In genomic region chr1:46603858-46604549, GRCh38 we compare ENCODE assay signal across 8 cellular contexts. TPM values are rescaled to one million over a fixed set of nuclear protein-coding genes. Genes with fewer than 3 reads are reported as not detected.
A peak's percentile ranks its signal among the peaks of the same experiment; 100 is the strongest.
DNase-seq lines count a peak whose midpoint lies in the region; ATAC-seq and TF ChIP-seq lines count a peak whose summit lies in the region.

Gene MKNK1, minus strand, starts transcription at chr1:46604268. Its CDS starts 20,941 bp downstream, at chr1:46583327.

- POLR2A ChIA-PET in naive thymus-derived CD8-positive, alpha-beta T cell (lab: Charles Lee): interaction anchor here (0.8 to 6.0 kb wide), 9 partner anchors 9 to 116 kb away, joined by 3 to 122 read pairs (median 4); partner anchors contain the start of genes ATPAF1, EFCAB14 and MOB3C

- peaks cover 42% of the 10 kb centered on the region for H3K36me3 Mint-ChIP-seq in activated T-helper 2 cell treated with anti-CD3 and anti-CD28 coated beads, Interferon-gamma antibody, Interleukin-2, Interleukin-4, amounts not matched to agents 10 μg/mL and 5 μg/mL and 100 μg/mL, durations not matched to agents 14 hours and 24 hours and 36 hours (ENCODE audit: low read depth)
- H3K36me3 Mint-ChIP-seq in naive thymus-derived CD8-positive, alpha-beta T cell: peaks cover 0 to 14% (median 4%) of the 10 kb centered on the region in 3 donors

- intact Hi-C loops in activated T-helper 2 cell treated with anti-CD3 and anti-CD28 coated beads, Interferon-gamma antibody, Interleukin-2, Interleukin-4, amounts not matched to agents 10 μg/mL and 5 μg/mL and 100 μg/mL, durations not matched to agents 14 hours and 24 hours and 36 hours (cut with micrococcal nuclease): loop anchor here (1.0 kb wide), 4 partner anchors 12 to 115 kb away; partner anchors contain the start of genes ATPAF1, EFCAB14 and MOB3C

- H3K9me3 Mint-ChIP-seq in activated T-helper 2 cell treated with anti-CD3 and anti-CD28 coated beads, Interferon-gamma antibody, Interleukin-2, Interleukin-4, amounts not matched to agents 10 μg/mL and 5 μg/mL and 100 μg/mL, durations not matched to agents 14 hours and 24 hours and 36 hours: no peaks in the 10 kb centered on the region
- no peaks in the 10 kb centered on the region for H3K9me3 Mint-ChIP-seq in naive thymus-derived CD8-positive, alpha-beta T cell

- DNase-seq in Daoy (ENCODE audit: low read depth) (peak; percentile 99), Karpas-422 (peak; percentile 99), RWPE2 (ENCODE audit: low spot score) (peak; percentile 91), fibroblast of lung (ENCODE audit: low read depth in 2 of 2) (peak; percentile 87 to 92)
- peak; percentile 97 for DNase-seq in activated T-helper 2 cell treated with anti-CD3 and anti-CD28 coated beads, Interferon-gamma antibody, Interleukin-2, Interleukin-4, amounts not matched to agents 10 μg/mL and 5 μg/mL and 100 μg/mL, durations not matched to agents 14 hours and 24 hours and 36 hours (ENCODE audit: low spot score)
- peak; percentile 94 to 99 (median 99) for DNase-seq in naive thymus-derived CD8-positive, alpha-beta T cell
- DNase-seq in stimulated activated naive CD4-positive, alpha-beta T cell (lab: John Stamatoyannopoulos, UW): peak; percentile 95 to 99 (median 98)

- H3K27me3 Mint-ChIP-seq in activated T-helper 2 cell treated with anti-CD3 and anti-CD28 coated beads, Interferon-gamma antibody, Interleukin-2, Interleukin-4, amounts not matched to agents 10 μg/mL and 5 μg/mL and 100 μg/mL, durations not matched to agents 14 hours and 24 hours and 36 hours (ENCODE audit: low read depth): no peaks in the 10 kb centered on the region
- H3K27me3 Mint-ChIP-seq in naive thymus-derived CD8-positive, alpha-beta T cell: no peaks in the 10 kb centered on the region

- H2AFZ ChIP-seq in Karpas-422 (ENCODE audit: low read length) (peak within 1 kb of the TSS; percentile 85), fibroblast of lung (ENCODE audit: low read length) (peak within 1 kb of the TSS; percentile 95)

- H3K4me2 ChIP-seq in Karpas-422 (ENCODE audit: low read depth, low read length, poor library complexity, severe bottlenecking) (peak within 1 kb of the TSS; percentile 79), fibroblast of lung (ENCODE audit: extremely low read depth, insufficient read depth, low read length) (peak within 1 kb of the TSS; percentile 97)

- H3K36me3 ChIP-seq in Karpas-422 (ENCODE audit: insufficient read depth, low read length) (no peaks in the 10 kb centered on the region), RWPE2 (ENCODE audit: low read depth) (peaks cover 10% of the 10 kb centered on the region), fibroblast of lung (ENCODE audit: control insufficient read depth, insufficient read depth, low read length) (peaks cover 3% of the 10 kb centered on the region)

- no peaks in the 10 kb centered on the region for H3K9me3 ChIP-seq in Karpas-422 (ENCODE audit: low read length)
- H3K9me3 ChIP-seq in RWPE2 (ENCODE audit: severe bottlenecking): no peaks in the 10 kb centered on the region
- no peaks in the 10 kb centered on the region for H3K9me3 ChIP-seq in fibroblast of lung (ENCODE audit: control insufficient read depth, insufficient read depth, low read depth, low read length)

- H3K4me3 ChIP-seq in Karpas-422 (ENCODE audit: low read length) (peak within 1 kb of the TSS; percentile 84), RWPE2 (ENCODE audit: severe bottlenecking) (peak within 1 kb of the TSS; percentile 57), fibroblast of lung (replicated peaks in 1 of 4; ENCODE audit: control extremely low read depth in 1 of 4, insufficient read depth in 1 of 4, low read depth in 3 of 4, low read length in 4 of 4) (peak within 1 kb of the TSS; percentile 88 to 99 (median 98))

- H3K27ac Mint-ChIP-seq in activated T-helper 2 cell treated with anti-CD3 and anti-CD28 coated beads, Interferon-gamma antibody, Interleukin-2, Interleukin-4, amounts not matched to agents 10 μg/mL and 5 μg/mL and 100 μg/mL, durations not matched to agents 14 hours and 24 hours and 36 hours: peak within 1 kb of the TSS; percentile 75
- peak within 1 kb of the TSS; percentile 88 to 96 (median 94) for H3K27ac Mint-ChIP-seq in naive thymus-derived CD8-positive, alpha-beta T cell

- H3K4me1 Mint-ChIP-seq in activated T-helper 2 cell treated with anti-CD3 and anti-CD28 coated beads, Interferon-gamma antibody, Interleukin-2, Interleukin-4, amounts not matched to agents 10 μg/mL and 5 μg/mL and 100 μg/mL, durations not matched to agents 14 hours and 24 hours and 36 hours (ENCODE audit: low read depth): peaks cover 54% of the 10 kb centered on the region
- H3K4me1 Mint-ChIP-seq in naive thymus-derived CD8-positive, alpha-beta T cell: peaks cover 39 to 70% (median 63%) of the 10 kb centered on the region in 4 donors

- ATAC-seq in GM21825 (IDR thresholded peaks at IDR 0.05; ENCODE audit: unreplicated experiment) (peak; percentile 93), RWPE2 (ENCODE audit: low read depth) (peak; percentile 87)
- ATAC-seq in naive thymus-derived CD8-positive, alpha-beta T cell: peak; percentile 91 to 93

- H3K27me3 ChIP-seq in Karpas-422 (ENCODE audit: low read length): no peaks in the 10 kb centered on the region
- H3K27me3 ChIP-seq in RWPE2 (ENCODE audit: insufficient read depth, poor library complexity, severe bottlenecking): no peaks in the 10 kb centered on the region
- no peaks in the 10 kb centered on the region for H3K27me3 ChIP-seq in fibroblast of lung (ENCODE audit: control insufficient read depth, insufficient read depth, low read length)

- H3K9ac ChIP-seq in Karpas-422 (ENCODE audit: low read length): peak within 1 kb of the TSS; percentile 78
- peak within 1 kb of the TSS; percentile 82 for H3K9ac ChIP-seq in fibroblast of lung (ENCODE audit: insufficient read depth, low read length)

- H3K4me1 ChIP-seq in Karpas-422 (ENCODE audit: low read length): peaks cover 20% of the 10 kb centered on the region
- H3K4me1 ChIP-seq in RWPE2 (ENCODE audit: insufficient read depth, poor library complexity, severe bottlenecking): peaks cover 9% of the 10 kb centered on the region
- peaks cover 5% of the 10 kb centered on the region for H3K4me1 ChIP-seq in fibroblast of lung (ENCODE audit: control insufficient read depth, extremely low read depth, insufficient read depth, low read length)

- H3K9me2 ChIP-seq in Karpas-422 (replicated peaks; ENCODE audit: insufficient read depth, low read length): no peaks in the 10 kb centered on the region

- H4K20me1 ChIP-seq in Karpas-422 (ENCODE audit: insufficient read depth, low read depth, low read length) (no peaks in the 10 kb centered on the region), fibroblast of lung (ENCODE audit: control insufficient read depth, extremely low read depth, insufficient read depth, low read length) (no peaks in the 10 kb centered on the region)

- H3K79me2 ChIP-seq in Karpas-422 (ENCODE audit: low read length) (peaks cover 4% of the 10 kb centered on the region; the same call in 1 of the 2 replicates), fibroblast of lung (ENCODE audit: control insufficient read depth, insufficient read depth, low read length) (peaks cover 2% of the 10 kb centered on the region)

- H3K27ac ChIP-seq in Karpas-422 (ENCODE audit: low read length) (no peak within 1 kb of the TSS), RWPE2 (ENCODE audit: poor library complexity, severe bottlenecking) (peak within 1 kb of the TSS; percentile 49), fibroblast of lung (ENCODE audit: insufficient read depth, low read length) (peak within 1 kb of the TSS; percentile 67)

- peak within 1 kb of the TSS; percentile 87 for H3K4me3 Mint-ChIP-seq in activated T-helper 2 cell treated with anti-CD3 and anti-CD28 coated beads, Interferon-gamma antibody, Interleukin-2, Interleukin-4, amounts not matched to agents 10 μg/mL and 5 μg/mL and 100 μg/mL, durations not matched to agents 14 hours and 24 hours and 36 hours (ENCODE audit: low read depth)
- peak within 1 kb of the TSS; percentile 91 to 97 (median 94) for H3K4me3 Mint-ChIP-seq in naive thymus-derived CD8-positive, alpha-beta T cell

- TF ChIP-seq CTCF in RWPE2 (IDR thresholded peaks at IDR 0.05; ENCODE audit: poor library complexity, severe bottlenecking) (no peak), fibroblast of lung (conservative IDR thresholded peaks at IDR 0.05 in 1 of 2, IDR thresholded peaks at IDR 0.05 in 1 of 2; ENCODE audit: low read depth in 1 of 2, low read length in 2 of 2) (peak; percentile 20 to 23)

RNA-seq across cellular contexts. Expression of gene MKNK1, which starts in this region (rescaled TPM):
- 8.9 and 21.5 TPM in 2 replicates for total RNA-seq in Daoy (2014; rRNA removed; shearing (Covaris generic))
- 11.2 and 14.0 TPM in 2 replicates for total RNA-seq in Karpas-422 (2014; rRNA removed; shearing (Covaris generic); ENCODE audit: low replicate concordance)
- 45.2 and 48.1 TPM in 2 replicates for total RNA-seq in activated T-helper 2 cell treated with anti-CD3 and anti-CD28 coated beads, Interferon-gamma antibody, Interleukin-2, Interleukin-4, amounts not matched to agents 10 μg/mL and 5 μg/mL and 100 μg/mL, durations not matched to agents 14 hours and 24 hours and 36 hours
- 18.2 and 22.3 TPM in 2 replicates for total RNA-seq in fibroblast of lung
- 32.0 and 33.1 TPM in 2 replicates for polyA plus RNA-seq in fibroblast of lung
- 21.9 and 28.0 TPM in 2 replicates for polyA plus RNA-seq in fibroblast of lung (2012)
- 18.3 and 19.8 TPM in 2 replicates for polyA minus RNA-seq in fibroblast of lung (ENCODE audit: low replicate concordance)
- total RNA-seq in naive thymus-derived CD8-positive, alpha-beta T cell: 10 to 100 TPM; 51.4 to 56.3 TPM
- polyA plus RNA-seq in naive thymus-derived CD8-positive, alpha-beta T cell: 10 to 100 TPM; 17.6 to 19.7 (median 18.7) TPM
